Comparison of ENCODE assay signal across 11 cellular contexts in the genomic region with DNA sequence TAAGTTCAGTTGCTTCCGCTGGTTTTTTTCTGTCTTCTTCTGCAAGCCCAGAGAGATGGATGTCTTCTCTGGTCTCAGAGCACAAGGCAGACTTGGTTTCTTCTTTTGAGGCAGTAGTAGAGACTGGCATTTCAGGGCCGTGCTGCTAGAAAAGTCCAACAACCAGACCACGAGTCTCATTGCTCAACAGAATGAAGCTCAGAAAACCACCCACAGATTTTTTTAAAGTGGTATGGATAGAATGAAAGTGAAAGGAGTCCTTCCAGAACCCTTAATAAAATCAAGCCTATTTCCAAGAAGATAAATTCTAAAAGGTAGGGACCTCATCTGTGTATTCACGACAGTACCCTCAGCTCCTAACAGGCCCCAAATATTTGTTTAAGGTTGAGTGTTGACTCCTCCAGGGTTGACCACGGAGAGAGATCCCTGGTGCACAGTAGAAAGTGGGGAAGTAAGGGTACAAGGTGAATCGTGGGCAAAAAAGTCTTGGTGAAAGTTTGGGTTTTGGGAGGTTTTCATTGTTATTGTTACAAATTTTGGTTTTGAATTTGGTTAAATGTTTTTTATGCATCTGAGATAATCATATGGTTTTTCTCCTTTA. TPM values are rescaled to one million over a fixed set of nuclear protein-coding genes. Genes with fewer than 3 reads are reported as not detected.
DNase-seq lines count a peak whose midpoint lies in the region; ATAC-seq and TF ChIP-seq lines count a peak whose summit lies in the region.
"Had no signal": no experiment of that assay in that cellular context is flagged by ENCODE, and none has a peak within 500 bp of the region (broad histone marks: within the 10 kb centered on the region; RNA-seq: fewer than 3 reads in every experiment).

No MANE protein-coding gene starts in this region.

- H3K4me1 Mint-ChIP-seq in activated naive CD8-positive, alpha-beta T cell treated with anti-CD3 and anti-CD28 coated beads, Interleukin-2, amount 10 ng/mL, durations not matched to agents 7 days and 5 days: peaks cover 14% of the 10 kb centered on the region
- H3K4me1 Mint-ChIP-seq in naive B cell: peaks cover 21 to 47% (median 33%) of the 10 kb centered on the region in 3 donors

- peak overlapping the region; percentile 69 for H3K27ac Mint-ChIP-seq in activated naive CD8-positive, alpha-beta T cell treated with anti-CD3 and anti-CD28 coated beads, Interleukin-2, amount 10 ng/mL, durations not matched to agents 7 days and 5 days
- peak overlapping the region; percentile 28 to 87 (median 67) for H3K27ac Mint-ChIP-seq in naive B cell

- H3K36me3 Mint-ChIP-seq in activated naive CD8-positive, alpha-beta T cell treated with anti-CD3 and anti-CD28 coated beads, Interleukin-2, amount 10 ng/mL, durations not matched to agents 7 days and 5 days: peaks cover 2% of the 10 kb centered on the region
- H3K36me3 Mint-ChIP-seq in naive B cell: no peaks in the 10 kb centered on the region

- ATAC-seq in activated naive CD8-positive, alpha-beta T cell treated with anti-CD3 and anti-CD28 coated beads, Interleukin-2, amount 10 ng/mL, durations not matched to agents 7 days and 5 days (ENCODE audit: low read depth): peak; percentile 79
- peak; percentile 43 to 55 for ATAC-seq in naive B cell (ENCODE audit: low read depth in 2 of 2)
- no peak for ATAC-seq in GM21447 (IDR thresholded peaks at IDR 0.05; ENCODE audit: unreplicated experiment)
- ATAC-seq in Right ventricle myocardium inferior: no peak

- TF ChIP-seq POLR2A in NB4 (IDR thresholded peaks at IDR 0.05; ENCODE audit: extremely low read depth, insufficient read length): no peak

- POLR2A ChIA-PET in activated naive CD8-positive, alpha-beta T cell treated with anti-CD3 and anti-CD28 coated beads, Interleukin-2, amount 10 ng/mL, durations not matched to agents 7 days and 5 days (lab: Charles Lee): interaction anchor here (0.5 to 1.8 kb wide), 4 partner anchors 35 to 57 kb away, joined by 4 to 11 read pairs (median 8); partner anchors contain the start of gene DDX6

- intact Hi-C loops in Right ventricle myocardium inferior (cut with DNase I): no loop called here

- TF ChIP-seq CTCF in NB4 (IDR thresholded peaks at IDR 0.05; ENCODE audit: low read depth, low read length): no peak

- no peaks in the 10 kb centered on the region for H3K9me3 Mint-ChIP-seq in activated naive CD8-positive, alpha-beta T cell treated with anti-CD3 and anti-CD28 coated beads, Interleukin-2, amount 10 ng/mL, durations not matched to agents 7 days and 5 days
- H3K9me3 Mint-ChIP-seq in naive B cell: no peaks in the 10 kb centered on the region

- H3K27me3 Mint-ChIP-seq in activated naive CD8-positive, alpha-beta T cell treated with anti-CD3 and anti-CD28 coated beads, Interleukin-2, amount 10 ng/mL, durations not matched to agents 7 days and 5 days: no peaks in the 10 kb centered on the region
- H3K27me3 Mint-ChIP-seq in naive B cell: no peaks in the 10 kb centered on the region

- peak overlapping the region; percentile 60 for H3K4me3 Mint-ChIP-seq in activated naive CD8-positive, alpha-beta T cell treated with anti-CD3 and anti-CD28 coated beads, Interleukin-2, amount 10 ng/mL, durations not matched to agents 7 days and 5 days
- peak overlapping the region in 6 of 8 donors; percentile 1 to 60 (median 46) for H3K4me3 Mint-ChIP-seq in naive B cell

- no peak overlapping the region for H3K4me3 ChIP-seq in NB4 (ENCODE audit: low read depth, low read length)
- H3K4me3 ChIP-seq: ovary had no signal

- DNase-seq in EH (ENCODE audit: low read depth) (peak; percentile 23), NB4 (ENCODE audit: low read depth) (peak; percentile 67), naive B cell (no peak), GOT3 (lab: John Stamatoyannopoulos, UW) (no peak), Right ventricle myocardium inferior (ENCODE audit: missing footprints) (no peak)
- DNase-seq in activated naive CD8-positive, alpha-beta T cell treated with anti-CD3 and anti-CD28 coated beads, Interleukin-2, amount 10 ng/mL, durations not matched to agents 7 days and 5 days: no peak
- DNase-seq: DMS153, ovary had no signal

RNA-seq across cellular contexts. Expression of gene DDX6, which starts 43.6 kb away (rescaled TPM):
- total RNA-seq in activated naive CD8-positive, alpha-beta T cell treated with anti-CD3 and anti-CD28 coated beads, Interleukin-2, amount 10 ng/mL, durations not matched to agents 7 days and 5 days: 100 to 1,000 TPM; 193 to 212 TPM
- polyA plus RNA-seq in naive B cell (ENCODE audit: low read depth in 6 of 6): 100 to 1,000 TPM in 5 of 6 donors, 10 to 100 TPM in 1; 71.3 to 140 (median 124) TPM
- 121 TPM for total RNA-seq in Right ventricle myocardium inferior

RNA-seq across cellular contexts. Expression of gene CXCR5, which starts 49.2 kb away (rescaled TPM):
- total RNA-seq in activated naive CD8-positive, alpha-beta T cell treated with anti-CD3 and anti-CD28 coated beads, Interleukin-2, amount 10 ng/mL, durations not matched to agents 7 days and 5 days: 1 to 10 TPM; 1.9 to 2.2 TPM
- polyA plus RNA-seq in naive B cell (ENCODE audit: low read depth in 6 of 6): 100 to 1,000 TPM; 101 to 157 (median 116) TPM
- total RNA-seq in Right ventricle myocardium inferior: not detected
- total RNA-seq: ureter had no signal
- polyA plus RNA-seq: keratinocyte had no signal

Comparison
In these comparisons a context has a peak if more than half of its experiments do, and no peak if none do; other contexts are left out.
1. DNase-seq: peak in EH (single experiment) and NB4 (single experiment); none in activated naive CD8-positive, alpha-beta T cell treated with anti-CD3 and anti-CD28 coated beads, Interleukin-2, amount 10 ng/mL, durations not matched to agents 7 days and 5 days (single experiment), naive B cell (single experiment), GOT3 (single experiment) and Right ventricle myocardium inferior (single experiment).
2. ATAC-seq: peak in activated naive CD8-positive, alpha-beta T cell treated with anti-CD3 and anti-CD28 coated beads, Interleukin-2, amount 10 ng/mL, durations not matched to agents 7 days and 5 days (single experiment) and naive B cell (2 of 2); none in GM21447 (single experiment) and Right ventricle myocardium inferior (single experiment).